ENCODE assay signal across 29 cellular contexts in genomic region chr2:189074496-189074895, GRCh38.
DNase-seq lines count a peak whose midpoint lies in the region; ATAC-seq and TF ChIP-seq lines count a peak whose summit lies in the region.
"Had no signal": no experiment of that assay in that cellular context is flagged by ENCODE, and none has a peak within 500 bp of the region (broad histone marks: within the 10 kb centered on the region; RNA-seq: fewer than 3 reads in every experiment).

No MANE protein-coding gene starts in this region.

- H3K9me3 Mint-ChIP-seq in chondrocyte (ENCODE audit: low read depth) (no peaks in the 10 kb centered on the region), osteocyte (ENCODE audit: unreplicated experiment) (no peaks in the 10 kb centered on the region)
- H3K9me3 Mint-ChIP-seq in stimulated activated naive B cell treated with anti-CD40 and anti-IgM and Interleukin-4, amounts not matched to agents 10 μg/mL and 1 μg/mL and 100 μg/mL, for 72 hours = no peaks in the 10 kb centered on the region
- H3K9me3 Mint-ChIP-seq in CD8-positive, alpha-beta T cell = no peaks in the 10 kb centered on the region
- H3K9me3 Mint-ChIP-seq: GM23338, HFFc6, IgD-negative memory B cell had no signal

- POLR2A ChIA-PET in CD8-positive, alpha-beta T cell (lab: Charles Lee) = no interaction called here

- H3K27me3 Mint-ChIP-seq in chondrocyte (ENCODE audit: low read depth) (no peaks in the 10 kb centered on the region), osteocyte (ENCODE audit: unreplicated experiment) (no peaks in the 10 kb centered on the region)
- H3K27me3 Mint-ChIP-seq in stimulated activated naive B cell treated with anti-CD40 and anti-IgM and Interleukin-4, amounts not matched to agents 10 μg/mL and 1 μg/mL and 100 μg/mL, for 72 hours = no peaks in the 10 kb centered on the region
- no peaks in the 10 kb centered on the region for H3K27me3 Mint-ChIP-seq in CD8-positive, alpha-beta T cell (ENCODE audit: low read depth)
- H3K27me3 Mint-ChIP-seq: B cell, IgD-negative memory B cell had no signal

- H3K9ac ChIP-seq in OCI-LY3 (ENCODE audit: low read length) = no peak overlapping the region
- H3K9ac ChIP-seq: KMS-11 had no signal

- H3K4me2 ChIP-seq in OCI-LY3 (ENCODE audit: low read length) = peak overlapping the region; percentile 23
- H3K4me2 ChIP-seq: GM23338, KMS-11 had no signal

- H3K36me3 Mint-ChIP-seq in chondrocyte (ENCODE audit: low read depth) (peaks cover 60% of the 10 kb centered on the region), osteocyte (ENCODE audit: unreplicated experiment) (peaks cover 79% of the 10 kb centered on the region)
- H3K36me3 Mint-ChIP-seq in stimulated activated naive B cell treated with anti-CD40 and anti-IgM and Interleukin-4, amounts not matched to agents 10 μg/mL and 1 μg/mL and 100 μg/mL, for 72 hours = no peaks in the 10 kb centered on the region
- H3K36me3 Mint-ChIP-seq in CD8-positive, alpha-beta T cell = no peaks in the 10 kb centered on the region
- H3K36me3 Mint-ChIP-seq: CD14-positive monocyte, IgD-negative memory B cell had no signal

- H3K4me3 Mint-ChIP-seq in chondrocyte (ENCODE audit: unreplicated experiment) = no peak overlapping the region
- H3K4me3 Mint-ChIP-seq in osteocyte (ENCODE audit: unreplicated experiment) = no peak overlapping the region
- no peak overlapping the region for H3K4me3 Mint-ChIP-seq in stimulated activated naive B cell treated with anti-CD40 and anti-IgM and Interleukin-4, amounts not matched to agents 10 μg/mL and 1 μg/mL and 100 μg/mL, for 72 hours
- no peak overlapping the region for H3K4me3 Mint-ChIP-seq in CD8-positive, alpha-beta T cell
- H3K4me3 Mint-ChIP-seq: B cell, CD14-positive monocyte, GM23338, HFFc6, IgD-negative memory B cell had no signal

- H3K4me1 Mint-ChIP-seq in chondrocyte (ENCODE audit: low read depth) = peaks cover 68% of the 10 kb centered on the region
- peaks cover 57% of the 10 kb centered on the region for H3K4me1 Mint-ChIP-seq in osteocyte (ENCODE audit: unreplicated experiment)
- peaks cover 2 to 5% of the 10 kb centered on the region in 2 donors for H3K4me1 Mint-ChIP-seq in stimulated activated naive B cell treated with anti-CD40 and anti-IgM and Interleukin-4, amounts not matched to agents 10 μg/mL and 1 μg/mL and 100 μg/mL, for 72 hours
- no peaks in the 10 kb centered on the region for H3K4me1 Mint-ChIP-seq in CD8-positive, alpha-beta T cell (ENCODE audit: low read depth)
- H3K4me1 Mint-ChIP-seq: CD14-positive monocyte, GM23338 had no signal

- ATAC-seq in stimulated activated naive B cell treated with anti-CD40 and anti-IgM and Interleukin-4, amounts not matched to agents 10 μg/mL and 1 μg/mL and 100 μg/mL, for 72 hours (replicated peaks) = peak; percentile 69 to 84
- ATAC-seq in HG03439 (IDR thresholded peaks at IDR 0.05; ENCODE audit: unreplicated experiment) (no peak), sciatic nerve (no peak), GM18505 (IDR thresholded peaks at IDR 0.05; ENCODE audit: unreplicated experiment) (no peak)
- ATAC-seq in CD8-positive, alpha-beta T cell = no peak
- ATAC-seq: GM23338 had no signal

- H3K27ac Mint-ChIP-seq in chondrocyte (ENCODE audit: unreplicated experiment) (peak overlapping the region; percentile 86), osteocyte (ENCODE audit: unreplicated experiment) (peak overlapping the region; percentile 68)
- no peak overlapping the region for H3K27ac Mint-ChIP-seq in stimulated activated naive B cell treated with anti-CD40 and anti-IgM and Interleukin-4, amounts not matched to agents 10 μg/mL and 1 μg/mL and 100 μg/mL, for 72 hours
- no peak overlapping the region for H3K27ac Mint-ChIP-seq in CD8-positive, alpha-beta T cell
- H3K27ac Mint-ChIP-seq: B cell, CD14-positive monocyte, GM23338, HFFc6, IgD-negative memory B cell had no signal

- H3K27me3 ChIP-seq in OCI-LY3 (ENCODE audit: low read depth, low read length) = no peaks in the 10 kb centered on the region
- H3K27me3 ChIP-seq in CD8-positive, alpha-beta T cell (ENCODE audit: insufficient read depth, low read length) = no peaks in the 10 kb centered on the region

- H3K36me3 ChIP-seq in OCI-LY3 (replicated peaks; ENCODE audit: low read depth, low read length) = no peaks in the 10 kb centered on the region
- H3K36me3 ChIP-seq in CD8-positive, alpha-beta T cell (ENCODE audit: insufficient read depth, low read length) = no peaks in the 10 kb centered on the region
- H3K36me3 ChIP-seq: HAP-1 had no signal

- no peaks in the 10 kb centered on the region for H4K20me1 ChIP-seq in OCI-LY3 (ENCODE audit: insufficient read depth, low read length)

- no peaks in the 10 kb centered on the region for H3K9me3 ChIP-seq in OCI-LY3 (ENCODE audit: insufficient read depth, low read length)
- no peaks in the 10 kb centered on the region for H3K9me3 ChIP-seq in CD8-positive, alpha-beta T cell (ENCODE audit: low read length)
- H3K9me3 ChIP-seq: HAP-1 had no signal

- intact Hi-C loops in sciatic nerve (cut with DNase I) = no loop called here
- intact Hi-C loops in CD8-positive, alpha-beta T cell (cut with DNase I, micrococcal nuclease) = no loop called here

- no peak overlapping the region for H3K4me3 ChIP-seq in OCI-LY3 (ENCODE audit: low read length)
- no peak overlapping the region for H3K4me3 ChIP-seq in CD8-positive, alpha-beta T cell (ENCODE audit: low read depth, low read length)
- H3K4me3 ChIP-seq: GM23338, HAP-1 had no signal

- no peak for TF ChIP-seq POLR2A in GM18505 (IDR thresholded peaks at IDR 0.05; ENCODE audit: borderline replicate concordance, extremely low read depth, insufficient read depth, insufficient read length)

- no peak for TF ChIP-seq CTCF in OCI-LY3 (IDR thresholded peaks at IDR 0.05; ENCODE audit: low read depth, low read length)
- no peak for TF ChIP-seq CTCF in chondrocyte (IDR thresholded peaks at IDR 0.05)
- no peak for TF ChIP-seq CTCF in osteocyte (IDR thresholded peaks at IDR 0.05)
- TF ChIP-seq CTCF in CD8-positive, alpha-beta T cell (IDR thresholded peaks at IDR 0.05) = no peak

- H2AFZ ChIP-seq in OCI-LY3 (ENCODE audit: low read depth, low read length) = no peak overlapping the region
- H2AFZ ChIP-seq: GM23338 had no signal

- no peaks in the 10 kb centered on the region for H3K79me2 ChIP-seq in OCI-LY3 (ENCODE audit: low read length)

- H3K4me1 ChIP-seq in OCI-LY3 (ENCODE audit: low read length) = peaks cover 12% of the 10 kb centered on the region
- no peaks in the 10 kb centered on the region for H3K4me1 ChIP-seq in CD8-positive, alpha-beta T cell (ENCODE audit: insufficient read depth, low read length)

- CTCF ChIA-PET in CD8-positive, alpha-beta T cell (lab: Charles Lee) = no interaction called here

- H3K27ac ChIP-seq in OCI-LY3 (ENCODE audit: low read length) = no peak overlapping the region
- H3K27ac ChIP-seq in CD8-positive, alpha-beta T cell (ENCODE audit: low read depth, low read length) = no peak overlapping the region
- H3K27ac ChIP-seq: HL-60, KMS-11 had no signal

- DNase-seq in chondrocyte (ENCODE audit: low spot score) (no peak), osteocyte (ENCODE audit: extremely low spot score, unreplicated experiment) (no peak), sciatic nerve (ENCODE audit: low spot score) (no peak)
- DNase-seq in stimulated activated naive B cell treated with anti-CD40 and anti-IgM and Interleukin-4, amounts not matched to agents 10 μg/mL and 1 μg/mL and 100 μg/mL, for 72 hours = no peak
- no peak for DNase-seq in CD8-positive, alpha-beta T cell
- DNase-seq: Calu3, DMS153, DND-41, HFFc6, MM.1S, NCI-H1048, NCI-H1417, NCI-H1694 treated with DMSO at 0.1 percent for 48 hours, NCI-H2081, NCI-H2227 treated with DMSO at 0.1 percent for 48 hours, NCI-H774, RPMI8226, SHP77, SW 1271 had no signal

Comparison
In these comparisons a context has a peak if more than half of its experiments do, and no peak if none do; other contexts are left out.
1. H3K27ac Mint-ChIP-seq: peak in chondrocyte (single experiment) and osteocyte (single experiment); none in stimulated activated naive B cell treated with anti-CD40 and anti-IgM and Interleukin-4, amounts not matched to agents 10 μg/mL and 1 μg/mL and 100 μg/mL, for 72 hours (single experiment) and CD8-positive, alpha-beta T cell (single experiment).
2. ATAC-seq: peak in stimulated activated naive B cell treated with anti-CD40 and anti-IgM and Interleukin-4, amounts not matched to agents 10 μg/mL and 1 μg/mL and 100 μg/mL, for 72 hours (2 of 2); none in HG03439 (single experiment), sciatic nerve (single experiment), CD8-positive, alpha-beta T cell (single experiment) and GM18505 (single experiment).